In the genomic region with DNA sequence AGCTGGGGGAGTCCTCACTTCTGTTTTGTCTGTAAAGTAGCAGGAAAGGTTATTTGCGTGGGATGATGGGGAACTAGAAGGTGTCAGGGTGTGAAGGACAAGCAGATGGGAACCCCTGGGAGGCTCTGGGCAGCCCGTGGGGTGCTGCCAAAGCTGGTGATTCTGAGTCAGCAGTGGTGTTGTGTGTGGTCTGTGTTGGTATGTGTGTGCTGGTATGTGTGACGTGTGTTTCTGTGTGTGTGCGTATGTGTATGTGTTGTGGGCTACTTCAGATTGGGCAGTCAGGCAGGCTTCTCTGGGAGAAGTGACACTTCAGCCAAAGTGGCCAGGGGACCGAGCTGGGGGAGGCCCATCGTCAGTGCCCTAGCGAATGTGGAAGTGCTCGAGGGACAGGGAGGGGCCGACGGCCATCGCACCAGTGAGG, we compare ENCODE assay signal across 13 cellular contexts. TPM values are rescaled to one million over a fixed set of nuclear protein-coding genes. Genes with fewer than 3 reads are reported as not detected.
DNase-seq lines count a peak whose midpoint lies in the region; ATAC-seq, FAIRE-seq and TF ChIP-seq lines count a peak whose summit lies in the region.
"Had no signal": no experiment of that assay in that cellular context is flagged by ENCODE, and none has a peak within 500 bp of the region (broad histone marks: within the 10 kb centered on the region; RNA-seq: fewer than 3 reads in every experiment).

No MANE protein-coding gene starts in this region.

- RAD21 ChIA-PET in GM12878 (lab: Charles Lee; ENCODE audit: unreplicated experiment), result interaction anchor here (0.6 kb wide), 1 partner anchor 10 kb away, joined by 3 read pairs; no protein-coding TSS in a partner anchor

- H3K36me3 Mint-ChIP-seq in H9 (ENCODE audit: insufficient read depth in 1 of 3, low read depth in 3 of 3), result peaks cover 0 to 2% (median 0%) of the 10 kb centered on the region in 3 experiments; a peak in 2 of 7 replicates
- H3K36me3 Mint-ChIP-seq in neural crest cell (ENCODE audit: low read depth), result no peaks in the 10 kb centered on the region

- no peak overlapping the region for H2BK15ac ChIP-seq in H9 (ENCODE audit: low read depth, low read length)

- H4K20me1 ChIP-seq in H9 (ENCODE audit: control insufficient read depth, insufficient read depth, insufficient read length) (no peaks in the 10 kb centered on the region), GM12878 (ENCODE audit: control insufficient read depth, insufficient read depth) (no peaks in the 10 kb centered on the region)

- no peaks in the 10 kb centered on the region for H3K9me3 Mint-ChIP-seq in H9
- H3K9me3 Mint-ChIP-seq in neural crest cell, result no peaks in the 10 kb centered on the region
- H3K9me3 Mint-ChIP-seq: activated B cell treated with CpG ODN at 0.5 μM for 24 hours; CD4-positive, alpha-beta T cell had no signal

- no peak overlapping the region for H4K5ac ChIP-seq in H9 (ENCODE audit: insufficient read length, low read depth, low read length)

- TF ChIP-seq RAD21 in GM12878 (IDR thresholded peaks at IDR 0.05; ENCODE audit: insufficient read depth, low read depth, low read length), result no peak

- CTCF ChIA-PET in GM12878 (lab: Yijun Ruan, JAX), result no interaction called here

- no peaks in the 10 kb centered on the region for H3K79me1 ChIP-seq in H9 (ENCODE audit: insufficient read depth, low read depth, low read length, poor library complexity, severe bottlenecking)

- no peaks in the 10 kb centered on the region for H3K36me3 ChIP-seq in GM12878 (ENCODE audit: control insufficient read depth in 2 of 2, insufficient read depth in 2 of 2, low read length in 1 of 2)
- H3K36me3 ChIP-seq: colonic mucosa, heart right ventricle had no signal

- H3K27ac ChIP-seq in H9 (ENCODE audit: insufficient read length, low read depth, low read length) (no peak overlapping the region), GM12878 (ENCODE audit: control insufficient read depth, insufficient read depth) (no peak overlapping the region)
- H3K27ac ChIP-seq: colonic mucosa, heart right ventricle had no signal

- H2AK5ac ChIP-seq in H9 (ENCODE audit: insufficient read length, low read length), result no peak overlapping the region

- H3K9me3 ChIP-seq in H9 (ENCODE audit: control insufficient read depth, low read depth, low read length) (no peaks in the 10 kb centered on the region), GM12878 (replicated peaks; ENCODE audit: control insufficient read depth, insufficient read depth, low read length) (no peaks in the 10 kb centered on the region)
- H3K9me3 ChIP-seq: colonic mucosa, heart right ventricle had no signal

- H3T11ph ChIP-seq in H9 (ENCODE audit: low read length), result no peak overlapping the region

- no peak overlapping the region for H2AFZ ChIP-seq in H9 (ENCODE audit: low read length)
- H2AFZ ChIP-seq in GM12878 (ENCODE audit: control insufficient read depth, low read depth, low read length), result no peak overlapping the region

- no peak overlapping the region for H3K14ac ChIP-seq in H9 (ENCODE audit: insufficient read depth, low read length)

- H2BK20ac ChIP-seq in H9 (ENCODE audit: low read depth, low read length, poor library complexity, severe bottlenecking), result no peak overlapping the region

- no peaks in the 10 kb centered on the region for H3K23me2 ChIP-seq in H9 (ENCODE audit: insufficient read length, low read depth, low read length, poor library complexity, severe bottlenecking)

- peak; percentile 46 to 83; a peak in 3 of 4 replicates for TF ChIP-seq EP300 in GM12878 (IDR thresholded peaks at IDR 0.05; ENCODE audit: borderline replicate concordance in 1 of 2, control insufficient read depth in 1 of 2, low read depth in 2 of 2, low read length in 2 of 2)

- H3K4ac ChIP-seq in H9 (ENCODE audit: low read depth, low read length), result no peak overlapping the region

- ATAC-seq in GM12878, result peak; percentile 82
- ATAC-seq in GM21515 (IDR thresholded peaks at IDR 0.05; ENCODE audit: unreplicated experiment), result no peak
- ATAC-seq: heart right ventricle had no signal

- H3K27ac Mint-ChIP-seq in H9 (peak overlapping the region in 2 of 3 experiments; percentile 25 to 83; a peak in 3 of 7 replicates), neural crest cell (ENCODE audit: unreplicated experiment) (peak overlapping the region; percentile 79)
- H3K27ac Mint-ChIP-seq: activated B cell treated with CpG ODN at 0.5 μM for 24 hours; CD4-positive, alpha-beta T cell had no signal

- no peak overlapping the region for H2BK5ac ChIP-seq in H9 (ENCODE audit: insufficient read length, low read length)

- H3K4me2 ChIP-seq in H9 (ENCODE audit: insufficient read depth, insufficient read length, low read length), result no peak overlapping the region
- no peak overlapping the region for H3K4me2 ChIP-seq in GM12878 (ENCODE audit: control insufficient read depth, insufficient read depth)

- no peak overlapping the region for H3K56ac ChIP-seq in H9 (ENCODE audit: insufficient read length, low read depth, low read length)

- TF ChIP-seq CTCF in H9 (conservative IDR thresholded peaks at IDR 0.05) (no peak), GM12878 (IDR thresholded peaks at IDR 0.05 in 2 of 3, conservative IDR thresholded peaks at IDR 0.05 in 1 of 3; ENCODE audit: control insufficient read depth in 2 of 3, extremely low read depth in 1 of 3, insufficient read depth in 1 of 3, low read depth in 3 of 3, low read length in 3 of 3) (no peak), neural crest cell (conservative IDR thresholded peaks at IDR 0.05) (no peak)

- H3K23ac ChIP-seq in H9 (ENCODE audit: insufficient read length, low read depth, low read length), result no peak overlapping the region

- FAIRE-seq in GM12878 (lab: Jason Lieb, UNC), result no peak

- no peak overlapping the region for H2BK12ac ChIP-seq in H9 (ENCODE audit: insufficient read length, low read depth, low read length)

- in situ Hi-C loops in GM12878 (cut with MboI), result no loop called here

- H3K4me1 Mint-ChIP-seq in H9, result peaks cover 51 to 52% of the 10 kb centered on the region in 2 experiments
- peaks cover 14% of the 10 kb centered on the region for H3K4me1 Mint-ChIP-seq in neural crest cell
- H3K4me1 Mint-ChIP-seq: activated B cell treated with CpG ODN at 0.5 μM for 24 hours had no signal

- H3K27me3 ChIP-seq in H9 (ENCODE audit: insufficient read depth, low read length) (no peaks in the 10 kb centered on the region), GM12878 (replicated peaks in 1 of 2; ENCODE audit: control insufficient read depth in 2 of 2, insufficient read depth in 2 of 2, low read length in 1 of 2) (peaks cover 0 to 4% of the 10 kb centered on the region in 2 experiments; a peak in 2 of 4 replicates)
- H3K27me3 ChIP-seq: colonic mucosa had no signal

- intact Hi-C loops in GM12878 (cut with micrococcal nuclease; ENCODE audit: unreplicated experiment), result no loop called here

- no CpG with 5 or more reads among the region's 11 CpGs for WGBS in H9 (ENCODE audit: extremely low coverage, insufficient read length, low lambda C conversion rate)
- 25% methylated on average over 11 of the region's 11 CpGs for WGBS in GM12878 (ENCODE audit: insufficient coverage, insufficient replicate concordance, low lambda C conversion rate, missing lambda C conversion rate)

- POLR2A ChIA-PET in GM12878 (lab: Charles Lee), result interaction anchor here (0.5 kb wide), 1 partner anchor 1955 kb away, joined by 5 read pairs; no protein-coding TSS in a partner anchor

- no peak overlapping the region for H4K91ac ChIP-seq in H9 (ENCODE audit: insufficient read length, low read depth, low read length)

- H2BK120ac ChIP-seq in H9 (ENCODE audit: low read depth, low read length, poor library complexity, severe bottlenecking), result no peak overlapping the region

- peak; percentile 25 for DNase-seq in ELR (ENCODE audit: low read depth)
- no peak for DNase-seq in H9
- DNase-seq in GM12878 (ENCODE audit: low read depth, low spot score), result no peak
- DNase-seq in neural crest cell (ENCODE audit: low read depth, low spot score), result no peak
- no peak for DNase-seq in NCI-H526 (lab: John Stamatoyannopoulos, UW)
- no peak for DNase-seq in islet precursor cell
- DNase-seq in NCI-H2227 (lab: John Stamatoyannopoulos, UW; ENCODE audit: unreplicated experiment), result no peak
- DNase-seq: activated B cell treated with CpG ODN at 0.5 μM for 24 hours; CD4-positive, alpha-beta T cell; colonic mucosa; heart right ventricle; NCI-H526 treated with DMSO at 0.1 percent for 48 hours had no signal

- H3K4me1 ChIP-seq in H9 (ENCODE audit: insufficient read depth, low read length) (peaks cover 10% of the 10 kb centered on the region; the same call in 1 of the 2 replicates), GM12878 (ENCODE audit: control insufficient read depth, insufficient read depth, low read length) (no peaks in the 10 kb centered on the region)
- H3K4me1 ChIP-seq: colonic mucosa had no signal

- H3K9ac ChIP-seq in H9 (ENCODE audit: extremely low read depth, insufficient read length, low read length), result no peak overlapping the region
- no peak overlapping the region for H3K9ac ChIP-seq in GM12878 (ENCODE audit: control insufficient read depth, insufficient read depth, low read length)

- no peak overlapping the region for H3K18ac ChIP-seq in H9 (ENCODE audit: insufficient read length, low read depth, low read length)

- no peak overlapping the region for H4K8ac ChIP-seq in H9 (replicated peaks; ENCODE audit: insufficient read length, low read depth, low read length)

- no peaks in the 10 kb centered on the region for H3K79me2 ChIP-seq in H9 (ENCODE audit: insufficient read depth, low read length)
- H3K79me2 ChIP-seq in GM12878 (ENCODE audit: control insufficient read depth, insufficient read depth, low read length), result no peaks in the 10 kb centered on the region

- no peak overlapping the region for H3K4me3 ChIP-seq in GM12878
- H3K4me3 ChIP-seq: colonic mucosa, heart right ventricle had no signal

- no TSS peak for BruUV-seq in GM12878 (replicated peaks; lab: Mats Ljungman, UMichigan)

- no peak overlapping the region for H3K4me3 Mint-ChIP-seq in H9
- H3K4me3 Mint-ChIP-seq in neural crest cell, result no peak overlapping the region
- H3K4me3 Mint-ChIP-seq: activated B cell treated with CpG ODN at 0.5 μM for 24 hours; CD4-positive, alpha-beta T cell had no signal

- SMC1A ChIA-PET in GM12878 (lab: Charles Lee; ENCODE audit: uncharacterized antibody, unreplicated experiment), result no interaction called here

- TF ChIP-seq POLR2A in GM12878 (IDR thresholded peaks at IDR 0.05; ENCODE audit: low read depth, low read length), result no peak

- H3K27me3 Mint-ChIP-seq in H9 (ENCODE audit: low read depth), result peaks cover 9% of the 10 kb centered on the region
- peaks cover 3% of the 10 kb centered on the region for H3K27me3 Mint-ChIP-seq in neural crest cell (ENCODE audit: low read depth)

RNA-seq across cellular contexts. Expression of a gene that starts 15.3 kb away (rescaled TPM):
- total RNA-seq in H9 (2021), result 0.13 and 0.15 TPM in 2 replicates
- total RNA-seq in GM12878 (2013; cell fraction: nucleolus; rRNA removed), result 0.15 TPM in 1 of 2 replicates, not detected in the other
- total RNA-seq in GM12878 (2014; rRNA removed), result not detected in 2 replicates
- not detected in 2 replicates for total RNA-seq in GM12878 (2014; rRNA removed; fragmentation: Illumina TruSeq; extraction: Trizol)
- 0.05 TPM in 1 of 2 replicates, not detected in the other for total RNA-seq in GM12878 (2021)
- not detected for polyA plus RNA-seq in GM12878 (2011; ENCODE audit: low read depth)
- polyA plus RNA-seq in GM12878 (2011; rRNA removed), result 0.08 and 0.12 TPM in 2 replicates
- polyA plus RNA-seq in GM12878 (2011; cell fraction: cytosol; rRNA removed), result 0.03 and 0.10 TPM in 2 replicates
- polyA plus RNA-seq in GM12878 (2011; cell fraction: nucleus; rRNA removed), result 0.10 and 0.21 TPM in 2 replicates
- polyA plus RNA-seq in GM12878 (2012), result 0.06 TPM in 1 of 2 replicates, not detected in the other
- polyA plus RNA-seq in GM12878 (2014; fragmentation: Illumina TruSeq; extraction: Trizol), result not detected in 2 replicates
- not detected for polyA plus RNA-seq in GM12878 (2014; fragmentation: Nextera tagmentation; extraction: Ambion mirVana)
- polyA plus RNA-seq in GM12878 (2014; rRNA removed), result not detected in 2 replicates
- not detected for polyA plus RNA-seq in GM12878 (2016; fragmentation: Nextera tagmentation; extraction: Ambion mirVana)
- 0.21 and 0.95 TPM in 2 replicates for polyA minus RNA-seq in GM12878 (2011; rRNA and poly(A)+ RNA removed)
- polyA minus RNA-seq in GM12878 (2011; cell fraction: cytosol; rRNA and poly(A)+ RNA removed), result 0.62 TPM in 1 of 2 replicates, not detected in the other
- under 0.01 TPM in 1 of 2 replicates, not detected in the other for polyA minus RNA-seq in GM12878 (2011; cell fraction: nucleus; rRNA and poly(A)+ RNA removed)
- total RNA-seq in neural crest cell, result 0.09 and 0.18 TPM in 2 replicates
- total RNA-seq: activated B cell treated with CpG ODN at 0.5 μM for 24 hours; CD4-positive, alpha-beta T cell had no signal
